Comparison of ENCODE assay signal across 8 cellular contexts in the genomic region with DNA sequence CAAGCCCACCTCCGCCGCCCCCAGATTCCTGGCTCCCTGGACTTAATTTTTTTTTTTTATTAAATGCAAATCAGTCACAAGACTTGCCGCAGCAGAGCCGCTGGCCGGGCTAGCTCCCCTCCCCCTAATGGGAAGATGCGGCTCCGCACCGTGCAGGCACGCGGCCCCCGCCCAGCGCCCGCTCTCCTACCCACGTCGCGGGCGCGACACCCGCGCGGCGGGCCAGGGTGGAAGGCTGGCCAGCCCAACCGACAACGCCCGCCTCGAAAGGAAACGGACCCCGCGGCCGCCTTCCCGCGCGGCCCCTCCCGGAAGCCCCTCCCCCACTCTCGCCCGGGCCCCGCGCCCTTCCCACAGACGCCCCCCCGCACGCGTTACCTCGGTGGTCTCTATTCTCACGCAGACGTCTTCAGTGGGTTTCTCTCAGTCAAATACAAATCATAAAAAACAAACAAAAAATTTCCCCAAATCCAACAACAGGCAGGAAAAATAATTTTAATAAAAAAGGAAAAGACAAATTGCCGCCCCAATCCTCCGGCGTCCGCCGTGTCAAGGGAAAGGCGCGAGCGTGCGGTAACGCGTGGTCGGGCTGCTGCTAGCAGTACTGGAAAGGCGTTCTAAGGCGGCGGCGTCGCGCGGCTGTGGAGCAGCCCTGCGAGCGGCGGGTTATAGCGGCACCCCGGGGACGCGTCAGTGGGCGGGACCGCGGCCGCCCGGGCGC. TPM values are rescaled to one million over a fixed set of nuclear protein-coding genes. Genes with fewer than 3 reads are reported as not detected.
A peak's percentile ranks its signal among the peaks of the same experiment; 100 is the strongest.
DNase-seq lines count a peak whose midpoint lies in the region; ATAC-seq and TF ChIP-seq lines count a peak whose summit lies in the region.

SLC38A2 (minus strand) TSS at position 643 of the 721 bp plus-strand sequence. CDS start 1,480 bp downstream, outside the sequence.

- in situ Hi-C loops in GM18951 (cut with MboI; ENCODE audit: low sequenced_read_pairs, unreplicated experiment) = no loop called here

- ATAC-seq in HG03175 (IDR thresholded peaks at IDR 0.05; ENCODE audit: unreplicated experiment) = peak; percentile 89

- CTCF ChIA-PET in activated CD4-positive, alpha-beta T cell treated with anti-CD3 and anti-CD28 coated beads, Interleukin-2, amount 10 ng/mL, durations not matched to agents 7 days and 5 days (lab: Charles Lee) = interaction anchor here (0.6 to 1.0 kb wide), 3 partner anchors 14 to 157 kb away, joined by 3 read pairs; no protein-coding TSS in a partner anchor

- H3K4me1 Mint-ChIP-seq in activated CD4-positive, alpha-beta T cell treated with anti-CD3 and anti-CD28 coated beads, Interleukin-2, amount 10 ng/mL, durations not matched to agents 7 days and 5 days = peaks cover 56% of the 10 kb centered on the region

- peak within 1 kb of the TSS; percentile 100 for H3K27ac Mint-ChIP-seq in activated CD4-positive, alpha-beta T cell treated with anti-CD3 and anti-CD28 coated beads, Interleukin-2, amount 10 ng/mL, durations not matched to agents 7 days and 5 days

- DNase-seq in AG20443 (ENCODE audit: low spot score) = peak; percentile 97
- DNase-seq in NCI-H524 (lab: John Stamatoyannopoulos, UW) = peak; percentile 47 to 87
- DNase-seq in activated CD4-positive, alpha-beta T cell treated with anti-CD3 and anti-CD28 coated beads, Interleukin-2, amount 10 ng/mL, durations not matched to agents 7 days and 5 days = peak; percentile 96
- DNase-seq in coronary artery (ENCODE audit: low spot score) = peak; percentile 98
- DNase-seq in left kidney (ENCODE audit: low read depth, low spot score) = peak; percentile 78
- peak; percentile 96 for DNase-seq in stimulated activated CD4-positive, alpha-beta T cell treated with anti-CD3 and anti-CD28 coated beads, Interleukin-2, amount 100 ng/mL, for 4 hours (ENCODE audit: low read depth)

- POLR2A ChIA-PET in activated CD4-positive, alpha-beta T cell treated with anti-CD3 and anti-CD28 coated beads, Interleukin-2, amount 10 ng/mL, durations not matched to agents 7 days and 5 days (lab: Charles Lee) = interaction anchor here (0.5 to 1.0 kb wide), 6 partner anchors 12 to 292 kb away, joined by 3 to 6 read pairs (median 4); no protein-coding TSS in a partner anchor

- H3K27me3 Mint-ChIP-seq in activated CD4-positive, alpha-beta T cell treated with anti-CD3 and anti-CD28 coated beads, Interleukin-2, amount 10 ng/mL, durations not matched to agents 7 days and 5 days = no peaks in the 10 kb centered on the region

- H3K4me3 ChIP-seq in coronary artery = peak within 1 kb of the TSS; percentile 90

- peak within 1 kb of the TSS; percentile 95 to 99 for H3K27ac ChIP-seq in coronary artery

- H3K4me3 Mint-ChIP-seq in activated CD4-positive, alpha-beta T cell treated with anti-CD3 and anti-CD28 coated beads, Interleukin-2, amount 10 ng/mL, durations not matched to agents 7 days and 5 days = peak within 1 kb of the TSS; percentile 97

- H3K36me3 Mint-ChIP-seq in activated CD4-positive, alpha-beta T cell treated with anti-CD3 and anti-CD28 coated beads, Interleukin-2, amount 10 ng/mL, durations not matched to agents 7 days and 5 days (ENCODE audit: low read depth) = peaks cover 49% of the 10 kb centered on the region

- TF ChIP-seq CTCF in coronary artery (IDR thresholded peaks at IDR 0.05) = no peak

- no peaks in the 10 kb centered on the region for H3K9me3 Mint-ChIP-seq in activated CD4-positive, alpha-beta T cell treated with anti-CD3 and anti-CD28 coated beads, Interleukin-2, amount 10 ng/mL, durations not matched to agents 7 days and 5 days

- peak; percentile 100 for TF ChIP-seq POLR2A in GM18951 (IDR thresholded peaks at IDR 0.05; ENCODE audit: extremely low read depth, insufficient read depth, insufficient read length)

RNA-seq across cellular contexts. Expression of gene SLC38A2, which starts in this region (rescaled TPM):
- 100 to 1,000 TPM; 216 to 283 TPM for total RNA-seq in activated CD4-positive, alpha-beta T cell treated with anti-CD3 and anti-CD28 coated beads, Interleukin-2, amount 10 ng/mL, durations not matched to agents 7 days and 5 days

Comparison
In these comparisons a context has a peak if more than half of its experiments do, and no peak if none do; other contexts are left out.
1. Peak in every context shown above with its lines: DNase-seq, ATAC-seq, H3K4me3 ChIP-seq and H3K27ac ChIP-seq.